In the genomic region with DNA sequence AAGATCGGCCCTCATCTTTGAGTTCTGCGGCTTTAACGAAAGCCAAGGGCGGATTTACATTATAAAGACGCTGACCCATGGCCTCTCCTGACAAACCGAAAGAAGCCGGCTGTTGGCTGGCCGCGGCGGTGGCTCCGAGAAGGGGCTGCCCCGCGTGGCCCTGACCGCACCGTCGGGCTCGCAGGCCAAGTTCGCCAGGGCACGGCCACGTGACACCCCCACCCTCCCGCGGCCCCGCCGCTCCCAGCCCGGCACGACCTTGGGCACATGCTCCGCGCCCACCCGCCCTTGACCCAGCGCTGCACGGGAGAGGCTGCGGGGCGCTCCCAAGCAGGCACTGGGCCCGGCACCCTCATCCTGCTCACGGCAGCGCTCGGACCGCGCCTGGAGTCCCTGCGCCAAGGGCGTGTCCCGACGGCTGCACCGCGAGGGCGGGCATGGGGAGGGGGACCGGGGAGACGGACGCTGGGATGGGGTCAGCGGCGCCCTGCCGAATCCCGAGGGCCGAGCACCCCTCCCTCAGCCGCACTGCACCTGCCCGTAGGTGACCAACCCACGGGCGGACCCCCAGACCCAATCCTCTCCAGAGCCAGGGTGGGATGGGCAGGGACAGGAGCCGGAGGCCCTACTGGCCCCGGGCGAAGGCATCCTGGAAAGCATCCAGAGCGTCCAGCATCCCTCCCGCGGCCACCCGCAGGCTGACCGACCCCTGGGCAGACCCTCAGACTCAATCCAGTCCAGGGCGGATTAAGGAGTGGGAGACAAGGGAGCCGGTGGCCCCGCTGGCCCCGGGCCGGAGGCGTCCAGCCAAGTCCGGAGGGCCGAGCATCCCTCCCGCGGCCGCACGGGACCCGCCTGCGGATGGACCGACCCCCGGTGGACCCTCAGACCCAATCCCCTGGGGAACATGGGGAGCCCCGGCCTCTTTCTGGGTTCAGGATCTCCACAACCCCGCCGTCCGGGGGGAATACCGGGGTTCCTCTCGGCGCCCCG, we compare ENCODE assay signal across 8 cellular contexts. TPM values are rescaled to one million over a fixed set of nuclear protein-coding genes. Genes with fewer than 3 reads are reported as not detected.
DNase-seq lines count a peak whose midpoint lies in the region; ATAC-seq and TF ChIP-seq lines count a peak whose summit lies in the region.

No MANE protein-coding gene starts in this region.

- intact Hi-C loops in CD8-positive, alpha-beta T cell (cut with DNase I, micrococcal nuclease), result loop anchor here (5.0 to 10.0 kb wide), 4 partner anchors 256 to 801 kb away; a partner anchor contains a TSS

- CTCF ChIA-PET in CD8-positive, alpha-beta T cell (lab: Charles Lee), result interaction anchor here (1.3 kb wide), 1 partner anchor 10 kb away, joined by 4 read pairs; no protein-coding TSS in a partner anchor

- peak in 2 of 7 experiments; percentile 18 to 24 for DNase-seq in CD8-positive, alpha-beta T cell
- peak; percentile 59 for DNase-seq in HT-29 (ENCODE audit: low spot score)
- peak; percentile 6 to 28 for DNase-seq in activated CD4-positive, alpha-beta T cell treated with anti-CD3 and anti-CD28 coated beads for 4 hours
- peak; percentile 73 to 78 for DNase-seq in erythroblast (lab: John Stamatoyannopoulos, UW)
- no peak for DNase-seq in GM19238 (ENCODE audit: insufficient read length, low spot score)
- no peak for DNase-seq in SIG-M5 (lab: John Stamatoyannopoulos, UW)

- peaks cover 56% of the 10 kb centered on the region for H3K4me1 Mint-ChIP-seq in CD8-positive, alpha-beta T cell (ENCODE audit: low read depth)

- no peaks in the 10 kb centered on the region for H3K9me3 Mint-ChIP-seq in CD8-positive, alpha-beta T cell

- no peaks in the 10 kb centered on the region for H3K9me3 ChIP-seq in CD8-positive, alpha-beta T cell (ENCODE audit: low read length)
- no peaks in the 10 kb centered on the region for H3K9me3 ChIP-seq in muscle layer of duodenum (ENCODE audit: control insufficient read depth in 1 of 2, low read length in 2 of 2)

- TF ChIP-seq POLR2A in erythroblast (IDR thresholded peaks at IDR 0.05; ENCODE audit: low read length), result no peak

- peak overlapping the region; percentile 63 for H3K4me3 ChIP-seq in CD8-positive, alpha-beta T cell (ENCODE audit: low read depth, low read length)
- peak overlapping the region; percentile 62 to 92 for H3K4me3 ChIP-seq in muscle layer of duodenum (ENCODE audit: low read depth in 1 of 2, low read length in 2 of 2)

- peak overlapping the region; percentile 93 for H3K27ac Mint-ChIP-seq in CD8-positive, alpha-beta T cell

- peaks cover 54% of the 10 kb centered on the region for H3K4me1 ChIP-seq in CD8-positive, alpha-beta T cell (ENCODE audit: insufficient read depth, low read length)
- H3K4me1 ChIP-seq in muscle layer of duodenum (ENCODE audit: control insufficient read depth in 1 of 2, insufficient read depth in 2 of 2, low read length in 2 of 2), result peaks cover 25 to 50% of the 10 kb centered on the region in 2 donors

- peak overlapping the region; percentile 85 for H3K4me3 Mint-ChIP-seq in CD8-positive, alpha-beta T cell

- no peak for ATAC-seq in CD8-positive, alpha-beta T cell
- ATAC-seq in GM19452 (IDR thresholded peaks at IDR 0.05; ENCODE audit: unreplicated experiment), result no peak

- H3K36me3 ChIP-seq in CD8-positive, alpha-beta T cell (ENCODE audit: insufficient read depth, low read length), result no peaks in the 10 kb centered on the region
- H3K36me3 ChIP-seq in muscle layer of duodenum (ENCODE audit: control insufficient read depth in 1 of 2, insufficient read depth in 2 of 2, low read length in 2 of 2), result peaks cover 0 to 5% of the 10 kb centered on the region in 2 donors

- peaks cover 4% of the 10 kb centered on the region for H3K36me3 Mint-ChIP-seq in CD8-positive, alpha-beta T cell

- no peaks in the 10 kb centered on the region for H3K27me3 Mint-ChIP-seq in CD8-positive, alpha-beta T cell (ENCODE audit: low read depth)

- TF ChIP-seq CTCF in CD8-positive, alpha-beta T cell (IDR thresholded peaks at IDR 0.05), result no peak

- H3K27ac ChIP-seq in CD8-positive, alpha-beta T cell (ENCODE audit: low read depth, low read length), result peak overlapping the region; percentile 56
- peak overlapping the region; percentile 98 for H3K27ac ChIP-seq in muscle layer of duodenum (ENCODE audit: low read length)

- no peaks in the 10 kb centered on the region for H3K27me3 ChIP-seq in CD8-positive, alpha-beta T cell (ENCODE audit: insufficient read depth, low read length)
- H3K27me3 ChIP-seq in muscle layer of duodenum (ENCODE audit: low read depth, low read length), result no peaks in the 10 kb centered on the region

- POLR2A ChIA-PET in CD8-positive, alpha-beta T cell (lab: Charles Lee), result interaction anchor here (0.8 kb wide), 1 partner anchor 11 kb away, joined by 3 read pairs; no protein-coding TSS in a partner anchor

RNA-seq across cellular contexts. Expression of a gene that starts 0.8 kb away (rescaled TPM):
- total RNA-seq in CD8-positive, alpha-beta T cell, result 10 to 100 TPM in 1 of 2 experiments, 1 to 10 TPM in 1; 9.5 to 12.3 TPM
- total RNA-seq in HT-29 (2014; rRNA removed; shearing (Covaris generic)), result 25.3 and 25.4 TPM in 2 replicates

Comparison
In these comparisons a context has a peak if more than half of its experiments do, and no peak if none do; other contexts are left out.
1. DNase-seq: peak in HT-29 (single experiment), activated CD4-positive, alpha-beta T cell treated with anti-CD3 and anti-CD28 coated beads for 4 hours (2 of 2) and erythroblast (2 of 2); none in GM19238 (single experiment) and SIG-M5 (single experiment).